8 cellular contexts compared by ENCODE assay signal in the genomic region with DNA sequence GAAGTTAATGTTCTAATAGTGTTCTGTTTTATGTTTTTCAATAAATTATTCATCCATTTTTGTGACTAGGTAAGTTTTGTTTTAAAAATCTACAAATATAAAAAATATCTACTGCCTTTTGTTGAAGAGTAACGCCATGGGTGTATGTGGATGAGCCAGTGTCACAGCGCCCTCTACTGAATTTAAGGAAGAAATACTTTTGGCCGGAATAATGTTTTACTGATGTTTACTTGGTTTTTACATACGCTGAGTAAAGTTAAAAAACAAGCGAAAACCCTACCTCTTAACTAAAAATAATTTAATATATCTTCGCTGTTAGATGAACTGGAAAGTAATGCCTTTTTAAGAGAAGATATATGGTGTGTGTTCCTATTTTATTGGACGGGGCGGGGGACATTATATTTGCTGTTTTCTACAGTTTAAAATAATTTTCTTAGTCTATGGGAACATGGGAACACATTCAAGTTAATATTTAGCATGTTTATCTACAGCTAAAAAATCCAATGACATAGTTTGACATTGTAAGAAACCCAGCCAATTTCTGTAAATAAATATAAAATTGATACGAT.
DNase-seq lines count a peak whose midpoint lies in the region; ATAC-seq and TF ChIP-seq lines count a peak whose summit lies in the region.

No MANE protein-coding gene starts in this region.

- peak in 1 of 2 donors; percentile 52 for ATAC-seq in CD4-positive, CD25-positive, alpha-beta regulatory T cell (ENCODE audit: low read depth in 2 of 2)
- ATAC-seq in GM18511 (IDR thresholded peaks at IDR 0.05; ENCODE audit: unreplicated experiment) (peak; percentile 78), HG03039 (IDR thresholded peaks at IDR 0.05; ENCODE audit: unreplicated experiment) (peak; percentile 67)

- no peaks in the 10 kb centered on the region for H3K36me3 ChIP-seq in CD4-positive, CD25-positive, alpha-beta regulatory T cell (ENCODE audit: control insufficient read depth, insufficient read depth, low read length)
- H3K36me3 ChIP-seq in suprapubic skin: no peaks in the 10 kb centered on the region

- no peak for TF ChIP-seq POLR2A in suprapubic skin (IDR thresholded peaks at IDR 0.05)

- no peak overlapping the region for H3K4me3 Mint-ChIP-seq in CD4-positive, CD25-positive, alpha-beta regulatory T cell
- H3K4me3 Mint-ChIP-seq in immature natural killer cell: no peak overlapping the region

- TF ChIP-seq EP300 in suprapubic skin (IDR thresholded peaks at IDR 0.05): no peak

- H3K9me3 Mint-ChIP-seq in CD4-positive, CD25-positive, alpha-beta regulatory T cell: no peaks in the 10 kb centered on the region
- H3K9me3 Mint-ChIP-seq in immature natural killer cell: no peaks in the 10 kb centered on the region

- H3K27me3 Mint-ChIP-seq in CD4-positive, CD25-positive, alpha-beta regulatory T cell: no peaks in the 10 kb centered on the region
- peaks cover 0 to 8% (median 2%) of the 10 kb centered on the region in 3 donors for H3K27me3 Mint-ChIP-seq in immature natural killer cell (ENCODE audit: low read depth in 3 of 3)

- H3K4me1 Mint-ChIP-seq in CD4-positive, CD25-positive, alpha-beta regulatory T cell: no peaks in the 10 kb centered on the region
- no peaks in the 10 kb centered on the region for H3K4me1 Mint-ChIP-seq in immature natural killer cell

- no peaks in the 10 kb centered on the region for H3K9me3 ChIP-seq in CD4-positive, CD25-positive, alpha-beta regulatory T cell (ENCODE audit: control insufficient read depth in 2 of 2, low read length in 2 of 2)
- no peaks in the 10 kb centered on the region for H3K9me3 ChIP-seq in suprapubic skin

- 28% methylated on average over 9 of the region's 9 CpGs for WGBS in suprapubic skin

- in situ Hi-C loops in astrocyte of the spinal cord (cut with HindIII; ENCODE audit: low sequenced_read_pairs): no loop called here

- H3K4me1 ChIP-seq in CD4-positive, CD25-positive, alpha-beta regulatory T cell (ENCODE audit: control insufficient read depth, insufficient read depth, low read length, poor library complexity, severe bottlenecking): no peaks in the 10 kb centered on the region
- H3K4me1 ChIP-seq in suprapubic skin: peaks cover 5% of the 10 kb centered on the region

- H3K27ac Mint-ChIP-seq in CD4-positive, CD25-positive, alpha-beta regulatory T cell: no peak overlapping the region
- H3K27ac Mint-ChIP-seq in immature natural killer cell: no peak overlapping the region

- no peak overlapping the region for H3K4me3 ChIP-seq in CD4-positive, CD25-positive, alpha-beta regulatory T cell (ENCODE audit: low read depth, low read length)
- H3K4me3 ChIP-seq in astrocyte of the spinal cord (ENCODE audit: low read depth, low read length) (no peak overlapping the region), suprapubic skin (no peak overlapping the region)

- H3K27ac ChIP-seq in CD4-positive, CD25-positive, alpha-beta regulatory T cell (ENCODE audit: insufficient read depth, low read length, poor library complexity, severe bottlenecking): no peak overlapping the region
- no peak overlapping the region for H3K27ac ChIP-seq in suprapubic skin

- H3K27me3 ChIP-seq in CD4-positive, CD25-positive, alpha-beta regulatory T cell (ENCODE audit: control insufficient read depth, insufficient read depth, low read length): no peaks in the 10 kb centered on the region
- H3K27me3 ChIP-seq in suprapubic skin: no peaks in the 10 kb centered on the region

- no peaks in the 10 kb centered on the region for H3K36me3 Mint-ChIP-seq in CD4-positive, CD25-positive, alpha-beta regulatory T cell
- no peaks in the 10 kb centered on the region for H3K36me3 Mint-ChIP-seq in immature natural killer cell

- peak in 2 of 3 donors; percentile 48 to 57 for DNase-seq in CD4-positive, CD25-positive, alpha-beta regulatory T cell
- DNase-seq in NCI-H446 (lab: John Stamatoyannopoulos, UW): peak; percentile 34 to 57
- DNase-seq in astrocyte of the spinal cord (ENCODE audit: low read depth, low spot score): peak; percentile 58
- peak; percentile 3 to 33 (median 28) for DNase-seq in immature natural killer cell
- DNase-seq in suprapubic skin (ENCODE audit: low spot score in 2 of 2): no peak
- no peak for DNase-seq in stimulated activated CD4-positive, alpha-beta T cell treated with anti-CD3 and anti-CD28 coated beads, Interleukin-4, amount 100 ng/mL, for 4 hours

- peak; percentile 54 for TF ChIP-seq CTCF in astrocyte of the spinal cord (IDR thresholded peaks at IDR 0.05; ENCODE audit: low read depth, low read length)
- TF ChIP-seq CTCF in suprapubic skin (IDR thresholded peaks at IDR 0.05): peak; percentile 47 to 66

Comparison
In these comparisons a context has a peak if more than half of its experiments do, and no peak if none do; other contexts are left out.
1. DNase-seq: peak in CD4-positive, CD25-positive, alpha-beta regulatory T cell (2 of 3), NCI-H446 (2 of 2), astrocyte of the spinal cord (single experiment) and immature natural killer cell (3 of 3); none in suprapubic skin (0 of 2) and stimulated activated CD4-positive, alpha-beta T cell treated with anti-CD3 and anti-CD28 coated beads, Interleukin-4, amount 100 ng/mL, for 4 hours (0 of 2).